ENCODE assay signal across 8 cellular contexts in the genomic region with DNA sequence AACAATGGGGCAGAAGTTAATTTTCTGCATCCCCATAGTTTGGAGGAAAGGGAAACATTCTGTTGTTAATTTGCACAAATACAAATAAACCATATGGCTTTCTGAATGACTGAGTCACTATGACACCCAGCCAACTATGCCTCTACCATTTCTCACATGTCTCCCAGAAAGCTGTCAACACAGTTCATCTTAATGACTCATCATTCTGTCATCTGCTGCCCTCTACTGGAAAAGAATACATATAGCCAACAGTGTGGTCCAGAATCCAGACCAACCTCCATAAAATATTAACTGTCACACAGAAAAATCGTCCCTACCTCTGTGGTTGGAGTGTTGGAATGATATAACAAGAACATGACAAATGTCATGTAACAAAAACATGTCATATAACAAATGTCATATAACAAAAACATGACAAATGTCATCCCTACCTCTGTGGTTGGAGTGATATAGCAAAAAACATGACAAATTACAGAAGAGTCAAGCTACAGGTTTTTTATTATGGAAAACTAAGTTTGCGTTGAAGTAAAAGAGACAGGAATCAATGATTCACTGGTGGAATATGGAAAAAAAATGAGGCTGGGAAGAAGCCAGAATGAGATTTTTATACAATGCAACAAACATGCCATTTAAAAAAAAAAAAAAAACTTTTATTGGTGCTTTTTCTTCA. TPM values are rescaled to one million over a fixed set of nuclear protein-coding genes. Genes with fewer than 3 reads are reported as not detected.
A peak's percentile ranks its signal among the peaks of the same experiment; 100 is the strongest.
DNase-seq lines count a peak whose midpoint lies in the region; ATAC-seq and TF ChIP-seq lines count a peak whose summit lies in the region.

No MANE protein-coding gene starts in this region.

- peak; percentile 80 for TF ChIP-seq CTCF in glutamatergic neuron (IDR thresholded peaks at IDR 0.05; ENCODE audit: partially characterized antibody, unreplicated experiment)

- no peaks in the 10 kb centered on the region for H3K4me1 Mint-ChIP-seq in activated CD4-positive, alpha-beta T cell treated with anti-CD3 and anti-CD28 coated beads, Interleukin-2, amount 10 ng/mL, durations not matched to agents 7 days and 5 days
- no peaks in the 10 kb centered on the region for H3K4me1 Mint-ChIP-seq in glutamatergic neuron (ENCODE audit: low read depth, unreplicated experiment)

- H3K4me3 Mint-ChIP-seq in activated CD4-positive, alpha-beta T cell treated with anti-CD3 and anti-CD28 coated beads, Interleukin-2, amount 10 ng/mL, durations not matched to agents 7 days and 5 days, result no peak overlapping the region
- H3K4me3 Mint-ChIP-seq in glutamatergic neuron (ENCODE audit: unreplicated experiment), result no peak overlapping the region

- peaks cover 3% of the 10 kb centered on the region for H3K27me3 Mint-ChIP-seq in activated CD4-positive, alpha-beta T cell treated with anti-CD3 and anti-CD28 coated beads, Interleukin-2, amount 10 ng/mL, durations not matched to agents 7 days and 5 days
- no peaks in the 10 kb centered on the region for H3K27me3 Mint-ChIP-seq in glutamatergic neuron (ENCODE audit: unreplicated experiment)

- peak; percentile 7 for DNase-seq in activated CD4-positive, alpha-beta T cell treated with anti-CD3 and anti-CD28 coated beads for 48 hours
- no peak for DNase-seq in activated CD4-positive, alpha-beta T cell treated with anti-CD3 and anti-CD28 coated beads, Interleukin-2, amount 50 U/mL, for 1 hour
- peak; percentile 75 to 93 for DNase-seq in NCI-H446 (lab: John Stamatoyannopoulos, UW)
- DNase-seq in activated CD4-positive, alpha-beta T cell treated with anti-CD3 and anti-CD28 coated beads, Interleukin-2, amount 10 ng/mL, durations not matched to agents 7 days and 5 days, result peak; percentile 34
- no peak for DNase-seq in glutamatergic neuron
- peak; percentile 92 for DNase-seq in renal cortical epithelial cell (ENCODE audit: low read depth)

- no peaks in the 10 kb centered on the region for H3K36me3 Mint-ChIP-seq in activated CD4-positive, alpha-beta T cell treated with anti-CD3 and anti-CD28 coated beads, Interleukin-2, amount 10 ng/mL, durations not matched to agents 7 days and 5 days (ENCODE audit: low read depth)
- H3K36me3 Mint-ChIP-seq in glutamatergic neuron (ENCODE audit: unreplicated experiment), result no peaks in the 10 kb centered on the region

- no peak overlapping the region for H3K27ac Mint-ChIP-seq in activated CD4-positive, alpha-beta T cell treated with anti-CD3 and anti-CD28 coated beads, Interleukin-2, amount 10 ng/mL, durations not matched to agents 7 days and 5 days
- no peak overlapping the region for H3K27ac Mint-ChIP-seq in glutamatergic neuron (ENCODE audit: unreplicated experiment)

- CTCF ChIA-PET in activated CD4-positive, alpha-beta T cell treated with anti-CD3 and anti-CD28 coated beads, Interleukin-2, amount 10 ng/mL, durations not matched to agents 7 days and 5 days (lab: Charles Lee), result no interaction called here

- no peaks in the 10 kb centered on the region for H3K9me3 Mint-ChIP-seq in activated CD4-positive, alpha-beta T cell treated with anti-CD3 and anti-CD28 coated beads, Interleukin-2, amount 10 ng/mL, durations not matched to agents 7 days and 5 days
- H3K9me3 Mint-ChIP-seq in glutamatergic neuron (ENCODE audit: unreplicated experiment), result no peaks in the 10 kb centered on the region

- POLR2A ChIA-PET in activated CD4-positive, alpha-beta T cell treated with anti-CD3 and anti-CD28 coated beads, Interleukin-2, amount 10 ng/mL, durations not matched to agents 7 days and 5 days (lab: Charles Lee), result no interaction called here

- ATAC-seq in GM21360 (IDR thresholded peaks at IDR 0.05; ENCODE audit: unreplicated experiment) (peak; percentile 97), HG03460 (IDR thresholded peaks at IDR 0.05; ENCODE audit: unreplicated experiment) (peak; percentile 96)

RNA-seq across cellular contexts. Expression of a gene that starts 47.7 kb away (rescaled TPM):
- total RNA-seq in activated CD4-positive, alpha-beta T cell treated with anti-CD3 and anti-CD28 coated beads, Interleukin-2, amount 10 ng/mL, durations not matched to agents 7 days and 5 days, result 10 to 100 TPM; 32.6 to 38.5 TPM
- total RNA-seq in glutamatergic neuron (ENCODE audit: unreplicated experiment) (27.3 TPM), renal cortical epithelial cell (25.0 and 37.5 TPM in 2 replicates)

Comparison
In these comparisons a context has a peak if more than half of its experiments do, and no peak if none do; other contexts are left out.
1. DNase-seq: peak in activated CD4-positive, alpha-beta T cell treated with anti-CD3 and anti-CD28 coated beads for 48 hours (single experiment), NCI-H446 (2 of 2), activated CD4-positive, alpha-beta T cell treated with anti-CD3 and anti-CD28 coated beads, Interleukin-2, amount 10 ng/mL, durations not matched to agents 7 days and 5 days (single experiment) and renal cortical epithelial cell (single experiment); none in activated CD4-positive, alpha-beta T cell treated with anti-CD3 and anti-CD28 coated beads, Interleukin-2, amount 50 U/mL, for 1 hour (single experiment) and glutamatergic neuron (single experiment).